Comparison of ENCODE assay signal across 8 cellular contexts in genomic region chr4:37780444-37781133, GRCh38. TPM values are rescaled to one million over a fixed set of nuclear protein-coding genes. Genes with fewer than 3 reads are reported as not detected.
DNase-seq lines count a peak whose midpoint lies in the region; ATAC-seq and TF ChIP-seq lines count a peak whose summit lies in the region.

No MANE protein-coding gene starts in this region.

- intact Hi-C loops in prostate gland (cut with DNase I) = no loop called here
- intact Hi-C loops in posterior vena cava (cut with DNase I) = no loop called here

- H3K4me3 ChIP-seq in GM12864 (ENCODE audit: low read depth, low read length) (no peak overlapping the region), prostate gland (no peak overlapping the region)

- H3K27me3 ChIP-seq in prostate gland (replicated peaks; ENCODE audit: insufficient read depth) = no peaks in the 10 kb centered on the region

- 40% methylated on average over 4 of the region's 4 CpGs for WGBS in prostate gland

- no peak overlapping the region for H3K27ac ChIP-seq in prostate gland

- no peaks in the 10 kb centered on the region for H3K27me3 Mint-ChIP-seq in T-cell

- DNase-seq in GM12864 (ENCODE audit: low read depth) (no peak), T-cell (peak; percentile 40 to 86 (median 68)), prostate gland (ENCODE audit: low spot score) (peak; percentile 10), inferior parietal cortex (ENCODE audit: extremely low spot score) (no peak), posterior vena cava (ENCODE audit: low spot score) (no peak)
- DNase-seq in central memory CD4-positive, alpha-beta T cell = peak; percentile 73
- no peak for DNase-seq in activated CD4-positive, CD25-positive, alpha-beta regulatory T cell treated with anti-CD3 and anti-CD28 coated beads, Interleukin-2, amount 50 U/mL, for 72 hours

- H3K4me3 Mint-ChIP-seq in T-cell = peak overlapping the region in 1 of 3 donors; percentile 73

- POLR2A ChIA-PET in T-cell (lab: Charles Lee) = interaction anchor here in 1 of 2 donors (0.6 kb wide), 1 partner anchor 223 kb away, joined by 3 read pairs; no protein-coding TSS in a partner anchor

- no peak for TF ChIP-seq POLR2A in prostate gland (IDR thresholded peaks at IDR 0.05)

- no peaks in the 10 kb centered on the region for H3K36me3 Mint-ChIP-seq in T-cell

- peak overlapping the region; percentile 94 to 97 for H3K27ac Mint-ChIP-seq in T-cell

- no peaks in the 10 kb centered on the region for H3K9me3 ChIP-seq in prostate gland

- H3K4me1 Mint-ChIP-seq in T-cell = peaks cover 24 to 28% (median 26%) of the 10 kb centered on the region in 3 donors

- H3K36me3 ChIP-seq in prostate gland = no peaks in the 10 kb centered on the region

- ATAC-seq in T-cell (replicated peaks in 1 of 4) (peak; percentile 97 to 100 (median 99)), HG03342 (IDR thresholded peaks at IDR 0.05; ENCODE audit: unreplicated experiment) (no peak)

- no peaks in the 10 kb centered on the region for H3K4me1 ChIP-seq in prostate gland (replicated peaks)

- TF ChIP-seq CTCF in GM12864 (IDR thresholded peaks at IDR 0.05; ENCODE audit: low read depth, low read length, missing control alignments) = peak; percentile 14
- no peak for TF ChIP-seq CTCF in prostate gland (IDR thresholded peaks at IDR 0.05)

- CTCF ChIA-PET in T-cell (lab: Charles Lee) = interaction anchor here in 1 of 2 donors (0.7 kb wide), 1 partner anchor 257 kb away, joined by 4 read pairs; no protein-coding TSS in a partner anchor

- peaks cover 0 to 3% (median 0%) of the 10 kb centered on the region in 3 donors for H3K9me3 Mint-ChIP-seq in T-cell

RNA-seq across cellular contexts. Expression of gene PGM2, which starts 45.9 kb away (rescaled TPM):
- 10 to 100 TPM; 13.8 to 18.2 (median 16.6) TPM for total RNA-seq in T-cell
- total RNA-seq in prostate gland = 10 to 100 TPM; 23.2 to 25.3 TPM
- 10 to 100 TPM; 20.3 to 24.2 TPM for total RNA-seq in posterior vena cava

Comparison
In these comparisons a context has a peak if more than half of its experiments do, and no peak if none do; other contexts are left out.
1. DNase-seq: peak in T-cell (34 of 34), central memory CD4-positive, alpha-beta T cell (single experiment) and prostate gland (single experiment); none in GM12864 (single experiment), inferior parietal cortex (single experiment), posterior vena cava (single experiment) and activated CD4-positive, CD25-positive, alpha-beta regulatory T cell treated with anti-CD3 and anti-CD28 coated beads, Interleukin-2, amount 50 U/mL, for 72 hours (single experiment).